9 cellular contexts compared by ENCODE assay signal in the genomic region with DNA sequence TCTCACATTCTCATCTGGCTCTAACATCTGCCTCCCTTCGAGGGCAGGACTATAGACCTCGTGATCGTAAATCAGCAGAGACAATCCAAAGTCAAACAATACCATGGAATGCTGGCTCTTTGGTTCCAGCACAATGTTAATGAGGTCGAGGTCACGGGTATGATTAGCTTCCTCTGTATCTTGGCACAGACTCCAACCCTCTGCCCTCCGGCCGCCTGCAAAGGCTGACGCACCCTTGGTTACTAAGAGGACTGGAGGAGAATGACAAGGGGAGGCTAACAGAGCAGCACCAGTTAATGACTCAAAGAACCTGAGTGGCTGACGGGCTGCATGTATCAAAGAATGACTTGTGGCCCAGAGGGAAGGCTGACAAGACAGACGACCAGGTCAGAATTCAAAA. TPM values are rescaled to one million over a fixed set of nuclear protein-coding genes. Genes with fewer than 3 reads are reported as not detected.
A peak's percentile ranks its signal among the peaks of the same experiment; 100 is the strongest.
DNase-seq lines count a peak whose midpoint lies in the region; ATAC-seq and TF ChIP-seq lines count a peak whose summit lies in the region.
"Had no signal": no experiment of that assay in that cellular context is flagged by ENCODE, and none has a peak within 500 bp of the region (broad histone marks: within the 10 kb centered on the region; RNA-seq: fewer than 3 reads in every experiment).

No MANE protein-coding gene starts in this region.

- H3K4me1 ChIP-seq in Panc1 (ENCODE audit: control insufficient read depth, insufficient read depth, low read length): peaks cover 47% of the 10 kb centered on the region

- intact Hi-C loops in Panc1 (cut with micrococcal nuclease; ENCODE audit: unreplicated experiment): loop anchor here (10.0 kb wide), 1 partner anchor 104 kb away; no protein-coding TSS in a partner anchor

- in situ Hi-C loops in Panc1 (cut with HindIII; ENCODE audit: low pct_unique_long_range_greater_than_20kb, low sequenced_read_pairs): no loop called here

- CTCF ChIA-PET in Panc1 (lab: Charles Lee): no interaction called here

- BruUV-seq in Panc1 (replicated peaks; lab: Mats Ljungman, UMichigan): no TSS peak

- TF ChIP-seq CTCF in Panc1 (IDR thresholded peaks at IDR 0.05) (no peak), fibroblast of pulmonary artery (IDR thresholded peaks at IDR 0.05; ENCODE audit: low read length, missing control alignments) (no peak), omental fat pad (IDR thresholded peaks at IDR 0.05) (no peak)

- H3K27me3 ChIP-seq in Panc1 (ENCODE audit: control insufficient read depth, insufficient read depth, low read length): no peaks in the 10 kb centered on the region

- no peaks in the 10 kb centered on the region for H3K36me3 ChIP-seq in Panc1 (ENCODE audit: control insufficient read depth, insufficient read depth, low read length)

- no peaks in the 10 kb centered on the region for H3K9me3 ChIP-seq in Panc1 (ENCODE audit: control insufficient read depth, insufficient read depth, low read depth, low read length)

- ATAC-seq in Panc1 (peak; percentile 93), omental fat pad (ENCODE audit: low FRiP score) (peak; percentile 73), GM19452 (IDR thresholded peaks at IDR 0.05; ENCODE audit: unreplicated experiment) (no peak)

- H3K27ac ChIP-seq in Panc1 (ENCODE audit: low read length): peak overlapping the region; percentile 80

- POLR2A ChIA-PET in Panc1 (lab: Charles Lee): interaction anchor here (0.7 kb wide), 1 partner anchor 745 kb away, joined by 4 read pairs; no protein-coding TSS in a partner anchor

- peak; percentile 60 for DNase-seq in DMS153 (lab: John Stamatoyannopoulos, UW)
- DNase-seq in Panc1 (ENCODE audit: low read depth, low spot score): peak; percentile 92
- DNase-seq in fibroblast of pulmonary artery (ENCODE audit: low read depth): peak; percentile 97
- DNase-seq in omental fat pad (ENCODE audit: low spot score): no peak
- no peak for DNase-seq in HuH-7.5 (ENCODE audit: low spot score)
- DNase-seq in NCI-H2081 treated with DMSO at 0.1 percent for 48 hours (lab: John Stamatoyannopoulos, UW): no peak
- no peak for DNase-seq in stimulated activated naive CD4-positive, alpha-beta T cell treated with Interleukin-2 at 50 U/mL for 16 hours (lab: John Stamatoyannopoulos, UW)

- H3K4me3 ChIP-seq in Panc1 (ENCODE audit: low read depth in 2 of 2, low read length in 2 of 2) (peak overlapping the region in 1 of 2 experiments; percentile 7; a peak in 1 of 4 replicates), fibroblast of pulmonary artery (replicated peaks; ENCODE audit: low read depth, low read length) (no peak overlapping the region)
- H3K4me3 ChIP-seq: GM12878 had no signal

RNA-seq across cellular contexts. Expression of a gene that starts 10.1 kb away (rescaled TPM):
- 25.8 TPM for total RNA-seq in Panc1 (2021; ENCODE audit: unreplicated experiment)
- 13.5 TPM for polyA plus RNA-seq in Panc1 (2012; ENCODE audit: insufficient read length)
- 100 to 1,000 TPM in 1 of 4 donors, 10 to 100 TPM in 3; 37.1 to 146 (median 45.9) TPM for total RNA-seq in omental fat pad

Comparison
In these comparisons a context has a peak if more than half of its experiments do, and no peak if none do; other contexts are left out.
1. DNase-seq: peak in DMS153 (single experiment), Panc1 (single experiment) and fibroblast of pulmonary artery (single experiment); none in omental fat pad (single experiment), HuH-7.5 (single experiment), NCI-H2081 treated with DMSO at 0.1 percent for 48 hours (single experiment) and stimulated activated naive CD4-positive, alpha-beta T cell treated with Interleukin-2 at 50 U/mL for 16 hours (single experiment).